In genomic region chr4:34323549-34324325, GRCh38 we compare ENCODE assay signal across 12 cellular contexts.
A peak's percentile ranks its signal among the peaks of the same experiment; 100 is the strongest.
DNase-seq lines count a peak whose midpoint lies in the region; ATAC-seq and TF ChIP-seq lines count a peak whose summit lies in the region.
"Had no signal": no experiment of that assay in that cellular context is flagged by ENCODE, and none has a peak within 500 bp of the region (broad histone marks: within the 10 kb centered on the region; RNA-seq: fewer than 3 reads in every experiment).

No MANE protein-coding gene starts in this region.

- H3K9me3 ChIP-seq in CD8-positive, alpha-beta T cell (ENCODE audit: low read length): no peaks in the 10 kb centered on the region
- H3K9me3 ChIP-seq: pancreas had no signal

- ATAC-seq in CD8-positive, alpha-beta T cell: no peak
- ATAC-seq: pancreas had no signal

- H3K4me1 ChIP-seq in CD8-positive, alpha-beta T cell (ENCODE audit: insufficient read depth, low read length): no peaks in the 10 kb centered on the region
- H3K4me1 ChIP-seq: pancreas had no signal

- H3K36me3 ChIP-seq in CD8-positive, alpha-beta T cell (ENCODE audit: insufficient read depth, low read length): no peaks in the 10 kb centered on the region
- H3K36me3 ChIP-seq: pancreas had no signal

- TF ChIP-seq CTCF in AG09319 (IDR thresholded peaks at IDR 0.05; ENCODE audit: low read depth, low read length) (peak; percentile 23), HFFc6 (IDR thresholded peaks at IDR 0.05) (peak; percentile 40), foreskin fibroblast (IDR thresholded peaks at IDR 0.05; ENCODE audit: low read depth, low read length) (peak; percentile 33)
- TF ChIP-seq CTCF in CD8-positive, alpha-beta T cell (IDR thresholded peaks at IDR 0.05): no peak

- CTCF ChIA-PET in CD8-positive, alpha-beta T cell (lab: Charles Lee): no interaction called here

- H3K9me3 Mint-ChIP-seq in HFFc6: no peaks in the 10 kb centered on the region
- H3K9me3 Mint-ChIP-seq in CD8-positive, alpha-beta T cell: peaks cover 5% of the 10 kb centered on the region
- H3K9me3 Mint-ChIP-seq: brain had no signal

- H3K27me3 Mint-ChIP-seq in HFFc6 (ENCODE audit: insufficient read depth): peaks cover 1% of the 10 kb centered on the region
- no peaks in the 10 kb centered on the region for H3K27me3 Mint-ChIP-seq in CD8-positive, alpha-beta T cell (ENCODE audit: low read depth)
- H3K27me3 Mint-ChIP-seq: brain had no signal

- intact Hi-C loops in CD8-positive, alpha-beta T cell (cut with DNase I, micrococcal nuclease): no loop called here

- H3K36me3 Mint-ChIP-seq in HFFc6 (ENCODE audit: low read depth): no peaks in the 10 kb centered on the region
- H3K36me3 Mint-ChIP-seq in CD8-positive, alpha-beta T cell: no peaks in the 10 kb centered on the region
- H3K36me3 Mint-ChIP-seq: brain had no signal

- no peaks in the 10 kb centered on the region for H3K27me3 ChIP-seq in CD8-positive, alpha-beta T cell (ENCODE audit: insufficient read depth, low read length)
- H3K27me3 ChIP-seq: pancreas had no signal

- no peak overlapping the region for H3K4me3 ChIP-seq in foreskin fibroblast (ENCODE audit: low read depth in 1 of 2, low read length in 2 of 2)
- H3K4me3 ChIP-seq in CD8-positive, alpha-beta T cell (ENCODE audit: low read depth, low read length): no peak overlapping the region
- H3K4me3 ChIP-seq: pancreas had no signal

- POLR2A ChIA-PET in CD8-positive, alpha-beta T cell (lab: Charles Lee): no interaction called here

- in situ Hi-C loops in KBM-7 (cut with MboI; ENCODE audit: low pct_unique_long_range_greater_than_20kb, low sequenced_read_pairs): no loop called here

- no peak overlapping the region for H3K4me3 Mint-ChIP-seq in HFFc6
- no peak overlapping the region for H3K4me3 Mint-ChIP-seq in CD8-positive, alpha-beta T cell
- H3K4me3 Mint-ChIP-seq: brain had no signal

- H3K4me1 Mint-ChIP-seq in HFFc6 (ENCODE audit: low read depth): peaks cover 5% of the 10 kb centered on the region; the same call in 1 of the 2 replicates
- no peaks in the 10 kb centered on the region for H3K4me1 Mint-ChIP-seq in CD8-positive, alpha-beta T cell (ENCODE audit: low read depth)
- H3K4me1 Mint-ChIP-seq: brain had no signal

- no peak for DNase-seq in AG09319 (ENCODE audit: extremely low read depth, low read depth)
- no peak for DNase-seq in HFFc6
- DNase-seq in amniotic epithelial cell (ENCODE audit: low read depth): peak; percentile 71
- peak; percentile 46 to 69 for DNase-seq in foreskin fibroblast
- DNase-seq in KBM-7: no peak
- no peak for DNase-seq in stimulated activated CD4-positive, alpha-beta T cell treated with anti-CD3 and anti-CD28 coated beads, Interleukin-4, amount 100 ng/mL, for 1 hour
- DNase-seq in CD8-positive, alpha-beta T cell: no peak
- no peak for DNase-seq in DMS79 (lab: John Stamatoyannopoulos, UW)
- DNase-seq: effector CD8-positive, alpha-beta T cell; NCI-H1048; pancreas had no signal

- no peak overlapping the region for H3K27ac Mint-ChIP-seq in HFFc6
- no peak overlapping the region for H3K27ac Mint-ChIP-seq in CD8-positive, alpha-beta T cell
- H3K27ac Mint-ChIP-seq: brain had no signal

- no peak overlapping the region for H3K27ac ChIP-seq in CD8-positive, alpha-beta T cell (ENCODE audit: low read depth, low read length)
- H3K27ac ChIP-seq: pancreas had no signal

Comparison
In these comparisons a context has a peak if more than half of its experiments do, and no peak if none do; other contexts are left out.
1. DNase-seq: peak in amniotic epithelial cell (single experiment) and foreskin fibroblast (2 of 2); none in AG09319 (single experiment), HFFc6 (single experiment), KBM-7 (single experiment), stimulated activated CD4-positive, alpha-beta T cell treated with anti-CD3 and anti-CD28 coated beads, Interleukin-4, amount 100 ng/mL, for 1 hour (single experiment), CD8-positive, alpha-beta T cell (0 of 7) and DMS79 (single experiment).